In the genomic region with DNA sequence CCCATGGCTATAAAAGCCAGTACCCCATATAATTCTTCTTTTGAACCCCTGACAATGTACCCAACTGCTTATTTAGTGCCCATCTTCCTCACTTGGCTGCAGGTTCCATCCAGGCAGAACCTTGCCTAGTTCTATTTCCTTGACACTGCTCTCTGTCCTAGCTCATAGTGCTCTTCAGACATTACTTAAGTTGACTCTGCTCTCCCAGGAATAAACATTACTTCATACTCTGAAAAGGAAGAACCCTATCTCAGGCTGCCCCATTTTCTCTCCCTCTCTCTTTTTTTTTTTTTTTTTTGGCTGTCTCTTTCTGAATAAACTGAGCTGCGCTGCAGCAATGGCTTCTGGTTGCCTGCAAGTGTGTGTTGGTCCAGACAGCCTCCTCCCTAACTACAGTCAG, we compare ENCODE assay signal across 21 cellular contexts. TPM values are rescaled to one million over a fixed set of nuclear protein-coding genes. Genes with fewer than 3 reads are reported as not detected.
DNase-seq lines count a peak whose midpoint lies in the region; ATAC-seq, FAIRE-seq and TF ChIP-seq lines count a peak whose summit lies in the region.
"Had no signal": no experiment of that assay in that cellular context is flagged by ENCODE, and none has a peak within 500 bp of the region (broad histone marks: within the 10 kb centered on the region; RNA-seq: fewer than 3 reads in every experiment).

No MANE protein-coding gene starts in this region.

- no peak overlapping the region for H3K27ac ChIP-seq in astrocyte (ENCODE audit: low read depth, low read length)
- H3K27ac ChIP-seq in left ventricle myocardium inferior (replicated peaks), result peak overlapping the region; percentile 45
- peak overlapping the region; percentile 67 to 76 for H3K27ac ChIP-seq in tibial artery
- H3K27ac ChIP-seq: epithelial cell of prostate, WERI-Rb-1 had no signal

- H3K4me3 Mint-ChIP-seq in activated CD8-positive, alpha-beta T cell treated with anti-CD3 and anti-CD28 coated beads for 36 hours, result no peak overlapping the region
- H3K4me3 Mint-ChIP-seq in activated CD8-positive, alpha-beta T cell treated with anti-CD3 and anti-CD28 coated beads, Interleukin-2, amount 10 ng/mL, durations not matched to agents 7 days and 5 days, result no peak overlapping the region
- no peak overlapping the region for H3K4me3 Mint-ChIP-seq in astrocyte (ENCODE audit: unreplicated experiment)
- no peak overlapping the region for H3K4me3 Mint-ChIP-seq in activated CD4-positive, alpha-beta memory T cell treated with anti-CD3 and anti-CD28 coated beads for 36 hours
- H3K4me3 Mint-ChIP-seq: naive B cell had no signal

- no peaks in the 10 kb centered on the region for H3K4me1 ChIP-seq in astrocyte (ENCODE audit: insufficient read depth, low read length)
- H3K4me1 ChIP-seq in left ventricle myocardium inferior, result peaks cover 50% of the 10 kb centered on the region
- H3K4me1 ChIP-seq in tibial artery, result peaks cover 0 to 21% (median 10%) of the 10 kb centered on the region in 4 donors

- H3K27ac Mint-ChIP-seq in activated CD8-positive, alpha-beta T cell treated with anti-CD3 and anti-CD28 coated beads for 36 hours, result peak overlapping the region; percentile 32
- no peak overlapping the region for H3K27ac Mint-ChIP-seq in activated CD8-positive, alpha-beta T cell treated with anti-CD3 and anti-CD28 coated beads, Interleukin-2, amount 10 ng/mL, durations not matched to agents 7 days and 5 days
- no peak overlapping the region for H3K27ac Mint-ChIP-seq in astrocyte (ENCODE audit: unreplicated experiment)
- no peak overlapping the region for H3K27ac Mint-ChIP-seq in activated CD4-positive, alpha-beta memory T cell treated with anti-CD3 and anti-CD28 coated beads for 36 hours

- H3K27me3 ChIP-seq in astrocyte (ENCODE audit: insufficient read depth, low read length) (no peaks in the 10 kb centered on the region), left ventricle myocardium inferior (ENCODE audit: low read depth) (no peaks in the 10 kb centered on the region), tibial artery (no peaks in the 10 kb centered on the region)
- H3K27me3 ChIP-seq: BE2C had no signal

- TF ChIP-seq CTCF in activated CD8-positive, alpha-beta T cell treated with anti-CD3 and anti-CD28 coated beads for 36 hours (IDR thresholded peaks at IDR 0.05), result no peak
- TF ChIP-seq CTCF in astrocyte (IDR thresholded peaks at IDR 0.05; ENCODE audit: insufficient read depth, low read depth, low read length) (no peak), left ventricle myocardium inferior (IDR thresholded peaks at IDR 0.05; ENCODE audit: borderline replicate concordance) (no peak), tibial artery (IDR thresholded peaks at IDR 0.05) (no peak)

- CTCF ChIA-PET in activated CD8-positive, alpha-beta T cell treated with anti-CD3 and anti-CD28 coated beads for 36 hours (lab: Charles Lee), result interaction anchor here (1.0 to 12.5 kb wide), 19 partner anchors 11 to 294 kb away, joined by 3 to 432 read pairs (median 5); a partner anchor contains a TSS
- CTCF ChIA-PET in activated CD8-positive, alpha-beta T cell treated with anti-CD3 and anti-CD28 coated beads, Interleukin-2, amount 10 ng/mL, durations not matched to agents 7 days and 5 days (lab: Charles Lee), result interaction anchor here (0.7 to 9.6 kb wide), 17 partner anchors 34 to 364 kb away, joined by 3 to 281 read pairs (median 8); a partner anchor contains a TSS
- CTCF ChIA-PET in activated CD4-positive, alpha-beta memory T cell treated with anti-CD3 and anti-CD28 coated beads for 36 hours (lab: Charles Lee), result interaction anchor here (0.6 to 9.6 kb wide), 20 partner anchors 12 to 367 kb away, joined by 3 to 376 read pairs (median 6); a partner anchor contains a TSS

- POLR2A ChIA-PET in activated CD8-positive, alpha-beta T cell treated with anti-CD3 and anti-CD28 coated beads for 36 hours (lab: Charles Lee), result interaction anchor here (1.0 kb wide), 1 partner anchor 51 kb away, joined by 3 read pairs; no protein-coding TSS in a partner anchor
- POLR2A ChIA-PET in activated CD8-positive, alpha-beta T cell treated with anti-CD3 and anti-CD28 coated beads, Interleukin-2, amount 10 ng/mL, durations not matched to agents 7 days and 5 days (lab: Charles Lee), result no interaction called here
- POLR2A ChIA-PET in activated CD4-positive, alpha-beta memory T cell treated with anti-CD3 and anti-CD28 coated beads for 36 hours (lab: Charles Lee), result interaction anchor here (0.6 to 2.1 kb wide), 3 partner anchors 36 to 95 kb away, joined by 3 to 5 read pairs (median 3); a partner anchor contains a TSS

- H3K4me1 Mint-ChIP-seq in activated CD8-positive, alpha-beta T cell treated with anti-CD3 and anti-CD28 coated beads for 36 hours (ENCODE audit: low read depth), result peaks cover 23% of the 10 kb centered on the region
- peaks cover 17% of the 10 kb centered on the region for H3K4me1 Mint-ChIP-seq in activated CD8-positive, alpha-beta T cell treated with anti-CD3 and anti-CD28 coated beads, Interleukin-2, amount 10 ng/mL, durations not matched to agents 7 days and 5 days (ENCODE audit: low read depth)
- peaks cover 5% of the 10 kb centered on the region for H3K4me1 Mint-ChIP-seq in astrocyte (ENCODE audit: low read depth, unreplicated experiment)
- peaks cover 19% of the 10 kb centered on the region for H3K4me1 Mint-ChIP-seq in activated CD4-positive, alpha-beta memory T cell treated with anti-CD3 and anti-CD28 coated beads for 36 hours (ENCODE audit: low read depth)

- no peak for ATAC-seq in activated CD8-positive, alpha-beta T cell treated with anti-CD3 and anti-CD28 coated beads for 36 hours
- no peak for ATAC-seq in activated CD8-positive, alpha-beta T cell treated with anti-CD3 and anti-CD28 coated beads, Interleukin-2, amount 10 ng/mL, durations not matched to agents 7 days and 5 days
- ATAC-seq in HG02852 (IDR thresholded peaks at IDR 0.05; ENCODE audit: unreplicated experiment), result no peak
- no peak for ATAC-seq in HG03432 (IDR thresholded peaks at IDR 0.05; ENCODE audit: unreplicated experiment)

- intact Hi-C loops in activated CD8-positive, alpha-beta T cell treated with anti-CD3 and anti-CD28 coated beads for 36 hours (cut with micrococcal nuclease), result loop anchor here (10.0 kb wide), 1 partner anchor 53 kb away; no protein-coding TSS in a partner anchor
- intact Hi-C loops in left ventricle myocardium inferior (cut with micrococcal nuclease) (no loop called here), tibial artery (cut with DNase I; ENCODE audit: low total_unique reads) (loop anchor here (5.0 to 10.0 kb wide), 2 partner anchors 94 to 283 kb away; no protein-coding TSS in a partner anchor)
- intact Hi-C loops in activated CD4-positive, alpha-beta memory T cell treated with anti-CD3 and anti-CD28 coated beads for 36 hours (cut with micrococcal nuclease), result loop anchor here (5.0 kb wide), 1 partner anchor 244 kb away; no protein-coding TSS in a partner anchor

- peaks cover 11% of the 10 kb centered on the region for H3K36me3 ChIP-seq in astrocyte (ENCODE audit: insufficient read depth, low read length)
- no peaks in the 10 kb centered on the region for H3K36me3 ChIP-seq in left ventricle myocardium inferior
- peaks cover 11 to 22% (median 16%) of the 10 kb centered on the region in 3 donors for H3K36me3 ChIP-seq in tibial artery
- H3K36me3 ChIP-seq: BE2C, WERI-Rb-1 had no signal

- peaks cover 10% of the 10 kb centered on the region for H4K20me1 ChIP-seq in astrocyte (ENCODE audit: insufficient read depth, low read length)

- no peaks in the 10 kb centered on the region for H3K9me3 Mint-ChIP-seq in activated CD8-positive, alpha-beta T cell treated with anti-CD3 and anti-CD28 coated beads for 36 hours
- H3K9me3 Mint-ChIP-seq in activated CD8-positive, alpha-beta T cell treated with anti-CD3 and anti-CD28 coated beads, Interleukin-2, amount 10 ng/mL, durations not matched to agents 7 days and 5 days (ENCODE audit: insufficient read depth), result no peaks in the 10 kb centered on the region
- H3K9me3 Mint-ChIP-seq in astrocyte (ENCODE audit: unreplicated experiment), result no peaks in the 10 kb centered on the region
- H3K9me3 Mint-ChIP-seq in activated CD4-positive, alpha-beta memory T cell treated with anti-CD3 and anti-CD28 coated beads for 36 hours, result no peaks in the 10 kb centered on the region

- H3K4me3 ChIP-seq in astrocyte (ENCODE audit: insufficient read depth, low read depth, low read length) (no peak overlapping the region), left ventricle myocardium inferior (no peak overlapping the region), tibial artery (no peak overlapping the region)

- H3K79me2 ChIP-seq in astrocyte (ENCODE audit: insufficient read depth, low read length), result no peaks in the 10 kb centered on the region

- FAIRE-seq in astrocyte (lab: Jason Lieb, UNC), result no peak
- FAIRE-seq: small intestine had no signal

- no peaks in the 10 kb centered on the region for H3K27me3 Mint-ChIP-seq in activated CD8-positive, alpha-beta T cell treated with anti-CD3 and anti-CD28 coated beads for 36 hours
- no peaks in the 10 kb centered on the region for H3K27me3 Mint-ChIP-seq in activated CD8-positive, alpha-beta T cell treated with anti-CD3 and anti-CD28 coated beads, Interleukin-2, amount 10 ng/mL, durations not matched to agents 7 days and 5 days (ENCODE audit: low read depth)
- no peaks in the 10 kb centered on the region for H3K27me3 Mint-ChIP-seq in astrocyte (ENCODE audit: low read depth, unreplicated experiment)
- no peaks in the 10 kb centered on the region for H3K27me3 Mint-ChIP-seq in activated CD4-positive, alpha-beta memory T cell treated with anti-CD3 and anti-CD28 coated beads for 36 hours
- H3K27me3 Mint-ChIP-seq: naive B cell had no signal

- H3K9me3 ChIP-seq in astrocyte (ENCODE audit: insufficient read depth, low read depth, low read length) (no peaks in the 10 kb centered on the region), left ventricle myocardium inferior (replicated peaks) (no peaks in the 10 kb centered on the region), tibial artery (no peaks in the 10 kb centered on the region)
- H3K9me3 ChIP-seq: BE2C had no signal

- H3K36me3 Mint-ChIP-seq in activated CD8-positive, alpha-beta T cell treated with anti-CD3 and anti-CD28 coated beads for 36 hours (ENCODE audit: low read depth), result peaks cover 20% of the 10 kb centered on the region
- peaks cover 43% of the 10 kb centered on the region for H3K36me3 Mint-ChIP-seq in activated CD8-positive, alpha-beta T cell treated with anti-CD3 and anti-CD28 coated beads, Interleukin-2, amount 10 ng/mL, durations not matched to agents 7 days and 5 days (ENCODE audit: low read depth)
- H3K36me3 Mint-ChIP-seq in astrocyte (ENCODE audit: low read depth, unreplicated experiment), result peaks cover 1% of the 10 kb centered on the region
- peaks cover 7% of the 10 kb centered on the region for H3K36me3 Mint-ChIP-seq in activated CD4-positive, alpha-beta memory T cell treated with anti-CD3 and anti-CD28 coated beads for 36 hours

- no peak for DNase-seq in activated CD8-positive, alpha-beta T cell treated with anti-CD3 and anti-CD28 coated beads for 36 hours
- no peak for DNase-seq in activated CD8-positive, alpha-beta T cell treated with anti-CD3 and anti-CD28 coated beads, Interleukin-2, amount 10 ng/mL, durations not matched to agents 7 days and 5 days
- peak; percentile 16 for DNase-seq in astrocyte (ENCODE audit: low read depth)
- DNase-seq in left ventricle myocardium inferior, result no peak
- no peak for DNase-seq in tibial artery
- no peak for DNase-seq in activated CD4-positive, alpha-beta memory T cell treated with anti-CD3 and anti-CD28 coated beads for 36 hours
- DNase-seq: 8988T; BE2C; Calu3; cortex of kidney; HCEC 1CT; KG1; mammary epithelial cell; naive B cell; NCI-H2081; small intestine; stimulated activated CD4-positive, alpha-beta T cell treated with anti-CD3 and anti-CD28 coated beads, Interleukin-4, amount 100 ng/mL, for 24 hours; WERI-Rb-1 had no signal

- no peak overlapping the region for H3K4me2 ChIP-seq in astrocyte (ENCODE audit: low read length)

- H2AFZ ChIP-seq in astrocyte (ENCODE audit: low read depth, low read length), result no peak overlapping the region

- H3K9ac ChIP-seq in astrocyte (ENCODE audit: low read length), result no peak overlapping the region

RNA-seq across cellular contexts. Expression of a gene that starts 21.0 kb away (rescaled TPM):
- total RNA-seq in activated CD8-positive, alpha-beta T cell treated with anti-CD3 and anti-CD28 coated beads for 36 hours, result 10 to 100 TPM; 13.3 to 14.9 TPM
- 10 to 100 TPM; 12.9 to 15.0 TPM for total RNA-seq in activated CD8-positive, alpha-beta T cell treated with anti-CD3 and anti-CD28 coated beads, Interleukin-2, amount 10 ng/mL, durations not matched to agents 7 days and 5 days
- total RNA-seq in astrocyte (320 and 345 TPM in 2 replicates), left ventricle myocardium inferior (89.4 TPM)
- 10 to 100 TPM; 18.6 to 23.3 TPM for total RNA-seq in activated CD4-positive, alpha-beta memory T cell treated with anti-CD3 and anti-CD28 coated beads for 36 hours

RNA-seq across cellular contexts. Expression of a gene that starts 51.5 kb away (rescaled TPM):
- total RNA-seq in activated CD8-positive, alpha-beta T cell treated with anti-CD3 and anti-CD28 coated beads for 36 hours, result 10 to 100 TPM; 71.1 to 76.5 TPM
- total RNA-seq in activated CD8-positive, alpha-beta T cell treated with anti-CD3 and anti-CD28 coated beads, Interleukin-2, amount 10 ng/mL, durations not matched to agents 7 days and 5 days, result 10 to 100 TPM; 67.6 TPM
- total RNA-seq in astrocyte (1.4 and 1.5 TPM in 2 replicates), left ventricle myocardium inferior (2.5 TPM)
- total RNA-seq in activated CD4-positive, alpha-beta memory T cell treated with anti-CD3 and anti-CD28 coated beads for 36 hours, result 10 to 100 TPM; 27.9 to 28.2 TPM

RNA-seq across cellular contexts. Expression of a gene that starts 59.0 kb away (rescaled TPM):
- total RNA-seq in activated CD8-positive, alpha-beta T cell treated with anti-CD3 and anti-CD28 coated beads for 36 hours, result 10 to 100 TPM; 48.6 to 49.0 TPM
- 10 to 100 TPM; 58.5 to 62.6 TPM for total RNA-seq in activated CD8-positive, alpha-beta T cell treated with anti-CD3 and anti-CD28 coated beads, Interleukin-2, amount 10 ng/mL, durations not matched to agents 7 days and 5 days
- total RNA-seq in astrocyte (32.3 and 32.6 TPM in 2 replicates), left ventricle myocardium inferior (3.7 TPM)
- total RNA-seq in activated CD4-positive, alpha-beta memory T cell treated with anti-CD3 and anti-CD28 coated beads for 36 hours, result 10 to 100 TPM; 62.2 to 63.5 TPM
